Comparison of ENCODE assay signal across 27 cellular contexts in the genomic region with DNA sequence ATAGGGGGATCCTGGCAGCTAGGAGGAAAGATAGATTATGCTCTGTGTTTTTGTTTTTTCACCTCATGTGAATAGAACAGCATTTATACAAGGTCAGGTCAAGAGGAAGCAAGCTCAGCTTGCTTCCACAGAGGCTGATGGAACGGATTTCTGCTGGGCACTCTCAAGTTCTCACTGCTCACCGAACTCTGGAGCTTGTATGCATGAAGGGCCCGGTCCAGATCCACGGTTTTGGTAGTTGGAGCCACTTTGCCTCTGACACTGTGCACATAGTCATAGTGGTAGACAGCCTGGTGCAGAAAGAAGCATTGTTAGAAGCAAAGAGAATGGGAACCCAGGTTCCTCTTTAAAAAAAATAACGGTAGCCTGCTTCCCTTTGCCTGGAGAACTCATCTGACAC.
"Had no signal": no experiment of that assay in that cellular context is flagged by ENCODE, and none has a peak within 500 bp of the region (broad histone marks: within the 10 kb centered on the region; RNA-seq: fewer than 3 reads in every experiment).

No MANE protein-coding gene starts in this region.

- H3K27me3 ChIP-seq: left lung, neural progenitor cell, pancreas, right atrium auricular region, right lobe of liver, upper lobe of right lung had no signal

- FAIRE-seq: keratinocyte, pancreas, urothelium cell line had no signal

- DNase-seq: hippocampal formation; left colon; left lung; lower lobe of right lung; mammary epithelial cell; mesenchymal stem cell; naive B cell; natural killer cell; nephron progenitor cell; pancreas; posterior cingulate gyrus; right lobe of liver; stimulated activated CD4-positive, alpha-beta T cell treated with anti-CD3 and anti-CD28 coated beads, Interleukin-1b, Interleukin-23, amount 100 ng/mL, for 48 hours; stimulated activated CD4-positive, alpha-beta T cell treated with anti-CD3 and anti-CD28 coated beads, Interleukin-2, amount 100 ng/mL, for 48 hours; stimulated activated CD4-positive, alpha-beta T cell treated with anti-CD3 and anti-CD28 coated beads, Interleukin-4, amount 100 ng/mL, for 4 hours; stimulated activated CD8-positive, alpha-beta memory T cell treated with anti-CD3 and anti-CD28 coated beads, Interleukin-4, amount 100 ng/mL, for 48 hours; stimulated activated naive CD4-positive, alpha-beta T cell treated with Interleukin-2 at 50 U/mL for 16 hours; stimulated activated naive CD8-positive, alpha-beta T cell treated with anti-CD3 and anti-CD28 coated beads, Interleukin-15, amount 100 ng/mL, for 72 hours; substantia nigra; trophoblast cell; upper lobe of right lung had no signal

- H3K36me3 ChIP-seq: left lung, lower lobe of right lung, neural progenitor cell, pancreas, right lobe of liver, upper lobe of right lung had no signal

- H3K9ac ChIP-seq: neural progenitor cell had no signal

- H3K4me2 ChIP-seq: neural progenitor cell, smooth muscle cell had no signal

- H3K27ac ChIP-seq: left lung, lower lobe of right lung, neural progenitor cell, pancreas, right atrium auricular region, right lobe of liver, upper lobe of right lung had no signal

- ATAC-seq: left colon; left lung; lower lobe of right lung; natural killer cell; pancreas; right lobe of liver; stimulated activated memory B cell treated with anti-CD40 and anti-IgM and Interleukin-4, amounts not matched to agents 10 μg/mL and 1 μg/mL and 100 μg/mL, for 72 hours; stimulated activated naive CD8-positive, alpha-beta T cell treated with anti-CD3 and anti-CD28 coated beads, Interleukin-15, amount 100 ng/mL, for 72 hours; upper lobe of right lung had no signal

- H3K9me3 ChIP-seq: left lung, lower lobe of right lung, pancreas, right atrium auricular region, right lobe of liver, upper lobe of right lung had no signal

- H3K4me1 ChIP-seq: left lung, lower lobe of right lung, pancreas, right atrium auricular region, right lobe of liver, upper lobe of right lung had no signal

- H3K4me3 ChIP-seq: left lung, lower lobe of right lung, neural progenitor cell, pancreas, right atrium auricular region, right lobe of liver, smooth muscle cell, upper lobe of right lung had no signal
